12 cellular contexts compared by ENCODE assay signal in genomic region chr12:8035440-8036010, GRCh38. TPM values are rescaled to one million over a fixed set of nuclear protein-coding genes. Genes with fewer than 3 reads are reported as not detected.
A peak's percentile ranks its signal among the peaks of the same experiment; 100 is the strongest.
DNase-seq lines count a peak whose midpoint lies in the region; ATAC-seq, FAIRE-seq and TF ChIP-seq lines count a peak whose summit lies in the region.
"Had no signal": no experiment of that assay in that cellular context is flagged by ENCODE, and none has a peak within 500 bp of the region (broad histone marks: within the 10 kb centered on the region; RNA-seq: fewer than 3 reads in every experiment).

No MANE protein-coding gene starts in this region.

- no peak overlapping the region for H3K4me2 ChIP-seq in endothelial cell of umbilical vein (ENCODE audit: insufficient read depth, low read length)

- intact Hi-C loops in endothelial cell of umbilical vein (cut with micrococcal nuclease) (loop anchor here (2.0 kb wide), 1 partner anchor 31 kb away; the partner anchor contains the start of gene C3AR1), esophagus squamous epithelium (cut with DNase I) (no loop called here)

- H3K4me3 Mint-ChIP-seq in nephron: peak overlapping the region; percentile 93 to 94 (median 93)

- H3K79me2 ChIP-seq in endothelial cell of umbilical vein (ENCODE audit: control insufficient read depth, insufficient read depth, low read length): peaks cover 10% of the 10 kb centered on the region

- H3K27me3 ChIP-seq in AG04450 (ENCODE audit: control insufficient read depth, insufficient read depth, low read length) (no peaks in the 10 kb centered on the region), HUES48 (ENCODE audit: control insufficient read depth, insufficient read depth, low read length) (no peaks in the 10 kb centered on the region), endothelial cell of umbilical vein (ENCODE audit: control insufficient read depth in 2 of 2, insufficient read depth in 2 of 2, low read length in 2 of 2) (no peaks in the 10 kb centered on the region), esophagus squamous epithelium (no peaks in the 10 kb centered on the region)
- H3K27me3 ChIP-seq: SJSA1 had no signal

- no peaks in the 10 kb centered on the region for H3K27me3 Mint-ChIP-seq in nephron (ENCODE audit: low read depth)

- no peak for TF ChIP-seq POLR2A in endothelial cell of umbilical vein (IDR thresholded peaks at IDR 0.05; ENCODE audit: low read depth, low read length)
- TF ChIP-seq POLR2A in esophagus squamous epithelium (IDR thresholded peaks at IDR 0.05): no peak

- WGBS in esophagus squamous epithelium, 2 donors: 61 to 62% methylated on average over 3 to 5 of the region's 5 CpGs

- H4K20me1 ChIP-seq in endothelial cell of umbilical vein (replicated peaks; ENCODE audit: control insufficient read depth, extremely low read depth, insufficient read depth, low read length): no peaks in the 10 kb centered on the region

- no peaks in the 10 kb centered on the region for H3K9me1 ChIP-seq in endothelial cell of umbilical vein (replicated peaks; ENCODE audit: control insufficient read depth, extremely low read depth, insufficient read depth, low read length)

- dilution Hi-C loops in endothelial cell of umbilical vein (cut with MboI; ENCODE audit: extremely low pct_ligation_motif_present, low sequenced_read_pairs): no loop called here

- no peak overlapping the region for H3K27ac Mint-ChIP-seq in nephron

- ATAC-seq in HG03520 (IDR thresholded peaks at IDR 0.05; ENCODE audit: unreplicated experiment): no peak

- H3K9me3 Mint-ChIP-seq in nephron: no peaks in the 10 kb centered on the region

- no TSS peak for BruUV-seq in endothelial cell of umbilical vein (replicated peaks; lab: Mats Ljungman, UMichigan)

- CTCF ChIA-PET in AG04450 (lab: Charles Lee) (interaction anchor here (1.6 to 3.6 kb wide), 4 partner anchors 10 to 102 kb away, joined by 8 to 31 read pairs (median 11); no protein-coding TSS in a partner anchor), endothelial cell of umbilical vein (lab: Charles Lee) (interaction anchor here (0.6 to 3.7 kb wide), 5 partner anchors 10 to 103 kb away, joined by 3 to 15 read pairs (median 7); partner anchors contain the start of gene C3AR1)

- POLR2A ChIA-PET in AG04450 (lab: Yijun Ruan, JAX): no interaction called here
- POLR2A ChIA-PET in endothelial cell of umbilical vein (lab: Charles Lee): no interaction called here

- 0 out of 2 replicates have a peak, but pooled peaks cover 6% of the 10 kb centered on the region for H3K36me3 ChIP-seq in HUES48 (ENCODE audit: control insufficient read depth, insufficient read depth, low read length)
- peaks cover 0 to 3% of the 10 kb centered on the region in 2 experiments for H3K36me3 ChIP-seq in endothelial cell of umbilical vein (ENCODE audit: control insufficient read depth in 2 of 2, extremely low read depth in 1 of 2, insufficient read depth in 2 of 2, low read length in 2 of 2)
- peaks cover 0 to 22% (median 3%) of the 10 kb centered on the region in 3 donors for H3K36me3 ChIP-seq in esophagus squamous epithelium

- H3K27ac ChIP-seq in AG04450 (ENCODE audit: low read depth, low read length): peak overlapping the region; percentile 31
- peak overlapping the region; percentile 14 for H3K27ac ChIP-seq in HUES48 (ENCODE audit: low read depth, low read length)
- no peak overlapping the region for H3K27ac ChIP-seq in endothelial cell of umbilical vein (ENCODE audit: insufficient read depth, low read depth, low read length)
- peak overlapping the region in 1 of 4 donors; percentile 95 for H3K27ac ChIP-seq in esophagus squamous epithelium
- H3K27ac ChIP-seq: SJSA1 had no signal

- H3K4me3 ChIP-seq in AG04450 (ENCODE audit: low read depth, low read length) (0 out of 2 replicates have a peak overlapping the region, but pooled peaks have one; percentile 10), HUES48 (ENCODE audit: low read depth, low read length) (0 out of 2 replicates have a peak overlapping the region, but pooled peaks have one; percentile 5), endothelial cell of umbilical vein (replicated peaks in 1 of 3; ENCODE audit: insufficient read depth in 1 of 3, low read depth in 1 of 3, low read length in 3 of 3) (no peak overlapping the region), esophagus squamous epithelium (peak overlapping the region in 1 of 4 donors; percentile 99)
- H3K4me3 ChIP-seq: SJSA1 had no signal

- no peak for TF ChIP-seq CTCF in AG04450 (IDR thresholded peaks at IDR 0.05; ENCODE audit: low read depth, low read length)
- no peak for TF ChIP-seq CTCF in endothelial cell of umbilical vein (IDR thresholded peaks at IDR 0.05; ENCODE audit: extremely low read depth in 1 of 2, insufficient read depth in 1 of 2, low read depth in 1 of 2, low read length in 2 of 2)
- TF ChIP-seq CTCF in nephron (IDR thresholded peaks at IDR 0.05; ENCODE audit: unreplicated experiment in 3 of 3): no peak
- no peak for TF ChIP-seq CTCF in esophagus squamous epithelium (IDR thresholded peaks at IDR 0.05)

- H3K36me3 Mint-ChIP-seq in nephron (ENCODE audit: low read depth): peaks cover 10% of the 10 kb centered on the region

- H3K4me1 Mint-ChIP-seq in nephron: peaks cover 68% of the 10 kb centered on the region

- no peaks in the 10 kb centered on the region for H3K9me3 ChIP-seq in AG04450 (ENCODE audit: control insufficient read depth, insufficient read depth, low read length)
- no peaks in the 10 kb centered on the region for H3K9me3 ChIP-seq in HUES48 (ENCODE audit: control insufficient read depth, insufficient read depth, low read length)
- no peaks in the 10 kb centered on the region for H3K9me3 ChIP-seq in endothelial cell of umbilical vein (replicated peaks; ENCODE audit: control insufficient read depth, insufficient read depth, low read length)
- no peaks in the 10 kb centered on the region for H3K9me3 ChIP-seq in esophagus squamous epithelium
- H3K9me3 ChIP-seq: SJSA1 had no signal

- H3K4me1 ChIP-seq in HUES48 (ENCODE audit: control insufficient read depth, insufficient read depth, low read length): peaks cover 45% of the 10 kb centered on the region
- peaks cover 40% of the 10 kb centered on the region for H3K4me1 ChIP-seq in endothelial cell of umbilical vein (ENCODE audit: control insufficient read depth, extremely low read depth, insufficient read depth, low read length)
- H3K4me1 ChIP-seq in esophagus squamous epithelium: peaks cover 48 to 78% (median 58%) of the 10 kb centered on the region in 3 donors

- no peak overlapping the region for H2AFZ ChIP-seq in endothelial cell of umbilical vein (ENCODE audit: low read depth, low read length)

- peak; percentile 35 for FAIRE-seq in endothelial cell of umbilical vein (lab: Jason Lieb, UNC)
- FAIRE-seq: small intestine had no signal

- H3K9ac ChIP-seq in HUES48 (ENCODE audit: low read depth, low read length) (no peak overlapping the region), endothelial cell of umbilical vein (replicated peaks; ENCODE audit: extremely low read depth, insufficient read depth, low read length) (no peak overlapping the region)

- no peak for DNase-seq in AG04450 (ENCODE audit: low read depth, low spot score)
- no peak for DNase-seq in endothelial cell of umbilical vein (ENCODE audit: low read depth, low spot score)
- DNase-seq in esophagus squamous epithelium (lab: John Stamatoyannopoulos, UW): no peak
- no peak for DNase-seq in inferior parietal cortex (ENCODE audit: extremely low spot score)
- DNase-seq in NCI-H1930 (lab: John Stamatoyannopoulos, UW): no peak
- DNase-seq: NCI-H2107; stimulated activated naive CD4-positive, alpha-beta T cell treated with Interleukin-2 at 50 U/mL for 16 hours had no signal

TF ChIP-seq in endothelial cell of umbilical vein, 7 proteins besides CTCF, POLR2A, EP300 and RAD21 (continues in another document):
- no peak for TF ChIP-seq MYC (IDR thresholded peaks at IDR 0.05; ENCODE audit: low read depth, low read length)
- TF ChIP-seq POLR2AphosphoS5 (IDR thresholded peaks at IDR 0.05; ENCODE audit: insufficient read depth, low read depth, low read length): no peak

RNA-seq across cellular contexts. Expression of gene FOXJ2, which starts 3.0 kb away (rescaled TPM):
- polyA plus RNA-seq in AG04450 (2011; rRNA removed) (5.7 and 6.3 TPM in 2 replicates), endothelial cell of umbilical vein (5.3 and 6.2 TPM in 2 replicates)
- 10.3 and 12.4 TPM in 2 replicates for polyA minus RNA-seq in AG04450 (2011; rRNA and poly(A)+ RNA removed)
- total RNA-seq in endothelial cell of umbilical vein (13.3 and 13.9 TPM in 2 replicates), esophagus squamous epithelium (10 to 100 TPM in 1 of 4 donors, 1 to 10 TPM in 3; 5.9 to 11.8 (median 7.7) TPM)
- polyA plus RNA-seq in endothelial cell of umbilical vein (2011; cell fraction: cytosol; rRNA removed): 4.6 and 4.8 TPM in 2 replicates
- polyA plus RNA-seq in endothelial cell of umbilical vein (2011; cell fraction: nucleus; rRNA removed): 6.2 and 8.0 TPM in 2 replicates
- 8.5 TPM in 2 replicates for polyA plus RNA-seq in endothelial cell of umbilical vein (2012)
- 6.7 and 7.5 TPM in 2 replicates for polyA minus RNA-seq in endothelial cell of umbilical vein
- 4.6 TPM for polyA minus RNA-seq in endothelial cell of umbilical vein (2011; cell fraction: cytosol; rRNA and poly(A)+ RNA removed)
- polyA minus RNA-seq in endothelial cell of umbilical vein (2011; cell fraction: nucleus; rRNA and poly(A)+ RNA removed): 4.6 and 5.9 TPM in 2 replicates

RNA-seq across cellular contexts. Expression of gene C3AR1, which starts 30.6 kb away (rescaled TPM):
- polyA plus RNA-seq in AG04450 (2011; rRNA removed) (0.52 and 0.71 TPM in 2 replicates), endothelial cell of umbilical vein (0.70 and 1.1 TPM in 2 replicates)
- 1.0 and 2.1 TPM in 2 replicates for polyA minus RNA-seq in AG04450 (2011; rRNA and poly(A)+ RNA removed)
- total RNA-seq in endothelial cell of umbilical vein (0.21 and 0.22 TPM in 2 replicates), esophagus squamous epithelium (1 to 10 TPM in 3 of 4 donors, under 1 TPM in 1; 0.15 to 9.5 (median 4.7) TPM)
- 0.18 and 0.38 TPM in 2 replicates for polyA plus RNA-seq in endothelial cell of umbilical vein (2011; cell fraction: cytosol; rRNA removed)
- polyA plus RNA-seq in endothelial cell of umbilical vein (2011; cell fraction: nucleus; rRNA removed): 0.11 and 0.24 TPM in 2 replicates
- polyA plus RNA-seq in endothelial cell of umbilical vein (2012): 0.12 and 0.42 TPM in 2 replicates
- polyA minus RNA-seq in endothelial cell of umbilical vein: 0.25 and 1.7 TPM in 2 replicates
- not detected for polyA minus RNA-seq in endothelial cell of umbilical vein (2011; cell fraction: cytosol; rRNA and poly(A)+ RNA removed)
- polyA minus RNA-seq in endothelial cell of umbilical vein (2011; cell fraction: nucleus; rRNA and poly(A)+ RNA removed): 0.24 TPM in 1 of 2 replicates, not detected in the other

RNA-seq across cellular contexts. Expression of gene NECAP1, which starts 46.5 kb away (rescaled TPM):
- 25.6 and 30.4 TPM in 2 replicates for polyA plus RNA-seq in AG04450 (2011; rRNA removed)
- 42.9 TPM in 2 replicates for polyA minus RNA-seq in AG04450 (2011; rRNA and poly(A)+ RNA removed)
- total RNA-seq in endothelial cell of umbilical vein: 23.6 and 24.6 TPM in 2 replicates
- 18.9 and 23.4 TPM in 2 replicates for polyA plus RNA-seq in endothelial cell of umbilical vein
- polyA plus RNA-seq in endothelial cell of umbilical vein (2011; cell fraction: cytosol; rRNA removed): 20.1 and 25.3 TPM in 2 replicates
- 36.7 and 40.1 TPM in 2 replicates for polyA plus RNA-seq in endothelial cell of umbilical vein (2011; cell fraction: nucleus; rRNA removed)
- polyA plus RNA-seq in endothelial cell of umbilical vein (2012): 20.5 and 22.1 TPM in 2 replicates
- 21.7 and 25.3 TPM in 2 replicates for polyA minus RNA-seq in endothelial cell of umbilical vein
- 14.4 TPM for polyA minus RNA-seq in endothelial cell of umbilical vein (2011; cell fraction: cytosol; rRNA and poly(A)+ RNA removed)
- 22.5 and 25.9 TPM in 2 replicates for polyA minus RNA-seq in endothelial cell of umbilical vein (2011; cell fraction: nucleus; rRNA and poly(A)+ RNA removed)
- total RNA-seq in esophagus squamous epithelium: 10 to 100 TPM; 18.8 to 27.3 (median 23.5) TPM

Comparison
In these comparisons a context has a peak if more than half of its experiments do, and no peak if none do; other contexts are left out.
1. H3K4me3 ChIP-seq: peak in AG04450 (single experiment) and HUES48 (single experiment); none in endothelial cell of umbilical vein (0 of 3).